In genomic region chr12:48677782-48678181, GRCh38 we compare ENCODE assay signal across 13 cellular contexts. TPM values are rescaled to one million over a fixed set of nuclear protein-coding genes. Genes with fewer than 3 reads are reported as not detected.
DNase-seq lines count a peak whose midpoint lies in the region; FAIRE-seq and TF ChIP-seq lines count a peak whose summit lies in the region.
"Had no signal": no experiment of that assay in that cellular context is flagged by ENCODE, and none has a peak within 500 bp of the region (broad histone marks: within the 10 kb centered on the region; RNA-seq: fewer than 3 reads in every experiment).

No MANE protein-coding gene starts in this region.

- no peak overlapping the region for H3K4me3 ChIP-seq in CD8-positive, alpha-beta memory T cell (ENCODE audit: low read length)
- H3K4me3 ChIP-seq in astrocyte (ENCODE audit: insufficient read depth, low read depth, low read length) (no peak overlapping the region), neural cell (ENCODE audit: low read length) (peak overlapping the region; percentile 95)
- H3K4me3 ChIP-seq: ovary, suprapubic skin had no signal

- H3K27me3 ChIP-seq in CD8-positive, alpha-beta memory T cell (ENCODE audit: insufficient read depth, low read length, poor library complexity, severe bottlenecking), result no peaks in the 10 kb centered on the region
- H3K27me3 ChIP-seq in astrocyte (ENCODE audit: insufficient read depth, low read length) (no peaks in the 10 kb centered on the region), neural cell (ENCODE audit: insufficient read depth, low read depth, low read length) (no peaks in the 10 kb centered on the region)
- H3K27me3 ChIP-seq: ovary, suprapubic skin had no signal

- peaks cover 57 to 70% (median 69%) of the 10 kb centered on the region in 3 donors for H3K4me1 Mint-ChIP-seq in CD8-positive, alpha-beta memory T cell
- peaks cover 27% of the 10 kb centered on the region for H3K4me1 Mint-ChIP-seq in astrocyte (ENCODE audit: low read depth, unreplicated experiment)

- H3K27me3 Mint-ChIP-seq in CD8-positive, alpha-beta memory T cell, result no peaks in the 10 kb centered on the region
- no peaks in the 10 kb centered on the region for H3K27me3 Mint-ChIP-seq in astrocyte (ENCODE audit: low read depth, unreplicated experiment)

- TF ChIP-seq CTCF in astrocyte (IDR thresholded peaks at IDR 0.05; ENCODE audit: insufficient read depth, low read depth, low read length) (no peak), neural cell (IDR thresholded peaks at IDR 0.05; ENCODE audit: poor library complexity, severe bottlenecking) (no peak)

- peaks cover 46% of the 10 kb centered on the region for H3K4me1 ChIP-seq in CD8-positive, alpha-beta memory T cell (ENCODE audit: insufficient read depth, low read length)
- H3K4me1 ChIP-seq in astrocyte (ENCODE audit: insufficient read depth, low read length), result peaks cover 24% of the 10 kb centered on the region

- peaks cover 22% of the 10 kb centered on the region for H3K36me3 ChIP-seq in CD8-positive, alpha-beta memory T cell (ENCODE audit: insufficient read depth, low read length)
- H3K36me3 ChIP-seq in astrocyte (ENCODE audit: insufficient read depth, low read length) (peaks cover 28% of the 10 kb centered on the region), neural cell (ENCODE audit: insufficient read depth, low read length) (peaks cover 4% of the 10 kb centered on the region)
- H3K36me3 ChIP-seq: ovary had no signal

- no peaks in the 10 kb centered on the region for H3F3A ChIP-seq in neural cell (ENCODE audit: insufficient read depth, low read length, poor library complexity, severe bottlenecking)

- no peak overlapping the region for H3K9ac ChIP-seq in astrocyte (ENCODE audit: low read length)
- H3K9ac ChIP-seq in neural cell (ENCODE audit: low read length), result no peak overlapping the region

- H3K9me2 ChIP-seq in neural cell (ENCODE audit: insufficient read depth, low read length), result no peaks in the 10 kb centered on the region

- H3K79me2 ChIP-seq in astrocyte (ENCODE audit: insufficient read depth, low read length) (peaks cover 91% of the 10 kb centered on the region), neural cell (replicated peaks; ENCODE audit: insufficient read depth, low read length) (peaks cover 76% of the 10 kb centered on the region)

- H2AFZ ChIP-seq in astrocyte (ENCODE audit: low read depth, low read length) (no peak overlapping the region), neural cell (ENCODE audit: low read depth, low read length) (no peak overlapping the region)

- H4K20me1 ChIP-seq in astrocyte (ENCODE audit: insufficient read depth, low read length), result peaks cover 84% of the 10 kb centered on the region
- peaks cover 7% of the 10 kb centered on the region for H4K20me1 ChIP-seq in neural cell (ENCODE audit: insufficient read depth)

- peak overlapping the region in 6 of 8 donors; percentile 25 to 93 (median 50) for H3K27ac Mint-ChIP-seq in CD8-positive, alpha-beta memory T cell
- H3K27ac Mint-ChIP-seq in astrocyte (ENCODE audit: unreplicated experiment), result peak overlapping the region; percentile 90

- POLR2A ChIA-PET in CD8-positive, alpha-beta memory T cell (lab: Charles Lee), result no interaction called here

- no peak for DNase-seq in CD8-positive, alpha-beta memory T cell
- peak; percentile 9 for DNase-seq in LHCN-M2 (ENCODE audit: low read depth)
- no peak for DNase-seq in astrocyte (ENCODE audit: low read depth)
- DNase-seq in SW480 (ENCODE audit: low spot score), result no peak
- no peak for DNase-seq in NCI-H2196 treated with DMSO at 0.1 percent for 48 hours (lab: John Stamatoyannopoulos, UW; ENCODE audit: unreplicated experiment)
- no peak for DNase-seq in medulla oblongata (ENCODE audit: extremely low spot score)
- DNase-seq: activated CD4-positive, alpha-beta T cell treated with anti-CD3 and anti-CD28 coated beads, Interleukin-2, amount 50 U/mL, for 4 hours; ovary; Right ventricle myocardium superior; stimulated activated CD4-positive, alpha-beta T cell treated with anti-CD3 and anti-CD28 coated beads, Interleukin-4, amount 100 ng/mL, for 4 hours had no signal

- H3K9me3 Mint-ChIP-seq in CD8-positive, alpha-beta memory T cell, result no peaks in the 10 kb centered on the region
- H3K9me3 Mint-ChIP-seq in astrocyte (ENCODE audit: unreplicated experiment), result no peaks in the 10 kb centered on the region

- no peak for TF ChIP-seq EP300 in neural cell (conservative IDR thresholded peaks at IDR 0.05; ENCODE audit: poor library complexity, severe bottlenecking)

- H3K36me3 Mint-ChIP-seq in CD8-positive, alpha-beta memory T cell, result peaks cover 0 to 72% (median 14%) of the 10 kb centered on the region in 3 donors
- H3K36me3 Mint-ChIP-seq in astrocyte (ENCODE audit: low read depth, unreplicated experiment), result peaks cover 10% of the 10 kb centered on the region

- H3K9me3 ChIP-seq in CD8-positive, alpha-beta memory T cell (ENCODE audit: low read length), result no peaks in the 10 kb centered on the region
- H3K9me3 ChIP-seq in astrocyte (ENCODE audit: insufficient read depth, low read depth, low read length) (no peaks in the 10 kb centered on the region), neural cell (ENCODE audit: low read length) (no peaks in the 10 kb centered on the region)
- H3K9me3 ChIP-seq: ovary, suprapubic skin had no signal

- peak overlapping the region; percentile 90 for H3K4me2 ChIP-seq in astrocyte (ENCODE audit: low read length)
- peak overlapping the region; percentile 37 for H3K4me2 ChIP-seq in neural cell (ENCODE audit: low read length)

- CTCF ChIA-PET in CD8-positive, alpha-beta memory T cell (lab: Charles Lee), result interaction anchor here (1.1 kb wide), 1 partner anchor 118 kb away, joined by 3 read pairs; no protein-coding TSS in a partner anchor

- H3K4me3 Mint-ChIP-seq in CD8-positive, alpha-beta memory T cell, result peak overlapping the region; percentile 68 to 99 (median 80)
- H3K4me3 Mint-ChIP-seq in astrocyte (ENCODE audit: unreplicated experiment), result peak overlapping the region; percentile 99

- no peak for FAIRE-seq in astrocyte (lab: Jason Lieb, UNC)
- FAIRE-seq: bronchial epithelial cell had no signal

- no peak for TF ChIP-seq RAD21 in neural cell (conservative IDR thresholded peaks at IDR 0.05)

- no peak overlapping the region for H3K27ac ChIP-seq in CD8-positive, alpha-beta memory T cell (ENCODE audit: low read depth, low read length)
- H3K27ac ChIP-seq in astrocyte (ENCODE audit: low read depth, low read length) (no peak overlapping the region), neural cell (ENCODE audit: low read length) (no peak overlapping the region)
- H3K27ac ChIP-seq: ovary, suprapubic skin had no signal

TF ChIP-seq in neural cell, 6 proteins besides CTCF, POLR2A, EP300 and RAD21:
- no peak for TF ChIP-seq TAF1 (IDR thresholded peaks at IDR 0.05; ENCODE audit: low read depth)

RNA-seq across cellular contexts. Expression of gene KANSL2, which starts 4.3 kb away (rescaled TPM):
- 10 to 100 TPM; 58.7 to 60.3 TPM for total RNA-seq in CD8-positive, alpha-beta memory T cell
- polyA plus RNA-seq in CD8-positive, alpha-beta memory T cell, result 34.3 TPM
- total RNA-seq in LHCN-M2 (2014; rRNA removed), result 36.9 and 44.9 TPM in 2 replicates
- polyA plus RNA-seq in LHCN-M2 (2012), result 16.5 TPM
- total RNA-seq in astrocyte, result 45.1 and 45.7 TPM in 2 replicates
- polyA plus RNA-seq in neural cell, result 116 and 173 TPM in 2 replicates
- 168 and 217 TPM in 2 replicates for polyA minus RNA-seq in neural cell

RNA-seq across cellular contexts. Expression of gene CCNT1, which starts 38.7 kb away (rescaled TPM):
- 10 to 100 TPM; 59.1 to 66.4 TPM for total RNA-seq in CD8-positive, alpha-beta memory T cell
- polyA plus RNA-seq in CD8-positive, alpha-beta memory T cell, result 12.9 TPM
- total RNA-seq in LHCN-M2 (2014; rRNA removed) (25.2 and 40.9 TPM in 2 replicates), astrocyte (45.9 and 49.2 TPM in 2 replicates)
- 4.5 TPM for polyA plus RNA-seq in LHCN-M2 (2012)
- polyA plus RNA-seq in neural cell, result 24.0 and 28.2 TPM in 2 replicates
- polyA minus RNA-seq in neural cell, result 86.9 and 87.2 TPM in 2 replicates
